ENCODE assay signal across 8 cellular contexts in the genomic region with DNA sequence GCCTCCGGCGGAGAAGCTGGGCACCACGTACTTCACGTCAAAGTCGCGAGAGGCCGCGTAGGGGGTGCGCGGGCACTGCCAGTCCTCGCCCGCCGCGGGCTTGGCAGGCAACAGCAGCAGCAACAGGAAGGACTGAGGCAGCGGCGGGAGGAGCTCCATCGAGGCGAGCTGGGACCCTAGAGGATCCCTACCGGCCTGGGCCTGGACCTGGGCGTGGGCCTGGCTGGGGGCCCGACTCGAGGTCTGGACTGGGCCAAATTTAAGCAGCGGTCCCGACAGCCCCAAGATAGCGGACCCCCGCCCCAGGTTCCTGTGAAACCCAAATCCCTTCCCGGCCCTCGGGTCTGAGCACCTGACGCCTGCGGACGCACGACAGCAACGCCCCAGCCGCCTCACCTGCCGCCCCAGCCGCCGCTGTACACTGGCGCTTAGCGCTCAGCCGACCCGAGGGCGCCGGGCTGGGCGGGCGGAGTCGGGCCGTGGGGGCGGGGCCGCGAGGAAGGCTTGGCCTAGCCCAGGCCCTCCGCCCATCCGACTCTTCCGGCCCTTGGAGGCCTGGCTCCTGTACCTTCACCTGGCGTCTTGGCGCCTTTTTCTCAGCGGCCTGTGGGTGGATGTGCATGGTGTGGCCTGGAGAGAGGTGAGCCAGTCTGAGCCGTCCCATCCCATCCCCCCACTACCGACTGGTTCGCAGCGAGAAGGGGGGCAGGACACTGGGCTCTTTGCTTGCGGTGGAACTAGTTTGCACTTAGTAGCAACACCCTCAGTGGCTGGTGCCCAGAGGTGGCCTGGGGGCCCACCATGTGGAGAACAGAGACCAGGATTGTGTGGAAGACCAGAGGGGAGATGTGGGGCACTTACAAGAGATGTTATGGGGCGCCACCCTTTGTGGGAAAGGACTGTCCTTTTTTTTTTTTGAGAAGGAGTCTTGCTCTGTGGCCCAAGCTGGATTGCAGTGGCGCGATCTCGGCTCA. TPM values are rescaled to one million over a fixed set of nuclear protein-coding genes. Genes with fewer than 3 reads are reported as not detected.
DNase-seq lines count a peak whose midpoint lies in the region; ATAC-seq, FAIRE-seq and TF ChIP-seq lines count a peak whose summit lies in the region.

TSS of gene MST1R (minus strand) at position 423 of the 974 bp plus-strand sequence. CDS start at position 159, 264 bp downstream.

- peaks cover 25% of the 10 kb centered on the region for H3K4me1 ChIP-seq in GM12878 (ENCODE audit: control insufficient read depth, insufficient read depth, low read length)

- SMC1A ChIA-PET in GM12878 (lab: Charles Lee; ENCODE audit: uncharacterized antibody, unreplicated experiment), result interaction anchor here (0.7 kb wide), 1 partner anchor 64 kb away, joined by 4 read pairs; no protein-coding TSS in a partner anchor

- H3K27ac Mint-ChIP-seq in T-helper 2 cell treated with Interferon-gamma antibody and Interleukin-4, amounts not matched to agents 5 μg/mL and 100 μg/mL, for 36 hours, result peak within 1 kb of the TSS; percentile 91

- TF ChIP-seq CTCF in GM12878 (IDR thresholded peaks at IDR 0.05 in 2 of 3, conservative IDR thresholded peaks at IDR 0.05 in 1 of 3; ENCODE audit: control insufficient read depth in 2 of 3, extremely low read depth in 1 of 3, insufficient read depth in 1 of 3, low read depth in 3 of 3, low read length in 3 of 3) (no peak), kidney epithelial cell (IDR thresholded peaks at IDR 0.05; ENCODE audit: insufficient read depth, low read length, poor library complexity, severe bottlenecking) (no peak), WERI-Rb-1 (IDR thresholded peaks at IDR 0.05; ENCODE audit: low read depth, low read length) (no peak)

- CTCF ChIA-PET in GM12878 (lab: Yijun Ruan, JAX), result interaction anchor here (1.2 to 8.4 kb wide), 3 partner anchors 64 to 183 kb away, joined by 4 to 70 read pairs (median 59); partner anchors contain the start of gene INKA1

- RAD21 ChIA-PET in GM12878 (lab: Charles Lee; ENCODE audit: unreplicated experiment), result interaction anchor here (2.5 to 3.3 kb wide), 2 partner anchors 65 to 101 kb away, joined by 13 to 19 read pairs; partner anchors contain the start of gene INKA1

- DNase-seq in T-helper 2 cell treated with Interferon-gamma antibody and Interleukin-4, amounts not matched to agents 5 μg/mL and 100 μg/mL, for 36 hours (ENCODE audit: low spot score), result peak; percentile 86
- DNase-seq in GM12878 (ENCODE audit: low read depth, low spot score), result peak; percentile 28
- no peak for DNase-seq in kidney epithelial cell (ENCODE audit: low read depth)
- DNase-seq in stimulated activated CD4-positive, alpha-beta T cell treated with anti-CD3 and anti-CD28 coated beads, Interleukin-4, amount 100 ng/mL, for 48 hours (ENCODE audit: low read depth in 2 of 2), result peak; percentile 85
- DNase-seq in NCI-H146 treated with DMSO at 0.1 percent for 48 hours (lab: John Stamatoyannopoulos, UW; ENCODE audit: unreplicated experiment), result no peak
- DNase-seq in WERI-Rb-1, result no peak

- peaks cover 20% of the 10 kb centered on the region for H3K4me1 Mint-ChIP-seq in T-helper 2 cell treated with Interferon-gamma antibody and Interleukin-4, amounts not matched to agents 5 μg/mL and 100 μg/mL, for 36 hours (ENCODE audit: low read depth)

- TF ChIP-seq POLR2A in GM12878 (IDR thresholded peaks at IDR 0.05; ENCODE audit: low read depth, low read length), result peak; percentile 80

- H3K4me3 ChIP-seq in GM12878, result peak within 1 kb of the TSS; percentile 60
- peak within 1 kb of the TSS; percentile 6 for H3K4me3 ChIP-seq in kidney epithelial cell (ENCODE audit: low read depth, low read length)
- H3K4me3 ChIP-seq in WERI-Rb-1 (ENCODE audit: low read depth, low read length), result no peak within 1 kb of the TSS

- H3K36me3 ChIP-seq in GM12878 (ENCODE audit: control insufficient read depth in 2 of 2, insufficient read depth in 2 of 2, low read length in 1 of 2) (no peaks in the 10 kb centered on the region; a peak in 1 of 4 replicates), kidney epithelial cell (ENCODE audit: control insufficient read depth, insufficient read depth, low read length) (no peaks in the 10 kb centered on the region), WERI-Rb-1 (no peaks in the 10 kb centered on the region)

- TF ChIP-seq EP300 in GM12878 (IDR thresholded peaks at IDR 0.05; ENCODE audit: borderline replicate concordance in 1 of 2, control insufficient read depth in 1 of 2, low read depth in 2 of 2, low read length in 2 of 2), result no peak

- POLR2A ChIA-PET in GM12878 (lab: Charles Lee), result interaction anchor here (0.6 to 1.4 kb wide), 2 partner anchors 7 to 65 kb away, joined by 3 to 4 read pairs; no protein-coding TSS in a partner anchor

- peak within 1 kb of the TSS; percentile 55 for H2AFZ ChIP-seq in GM12878 (ENCODE audit: control insufficient read depth, low read depth, low read length)

- H3K27me3 ChIP-seq in GM12878 (replicated peaks in 1 of 2; ENCODE audit: control insufficient read depth in 2 of 2, insufficient read depth in 2 of 2, low read length in 1 of 2) (no peaks in the 10 kb centered on the region), kidney epithelial cell (ENCODE audit: control insufficient read depth, insufficient read depth, low read length) (no peaks in the 10 kb centered on the region), WERI-Rb-1 (ENCODE audit: insufficient read depth, low read depth, severe bottlenecking) (no peaks in the 10 kb centered on the region)

- peak within 1 kb of the TSS; percentile 94 for H3K4me3 Mint-ChIP-seq in T-helper 2 cell treated with Interferon-gamma antibody and Interleukin-4, amounts not matched to agents 5 μg/mL and 100 μg/mL, for 36 hours

- ATAC-seq in GM18858 (IDR thresholded peaks at IDR 0.05; ENCODE audit: unreplicated experiment) (peak; percentile 77), HG03175 (IDR thresholded peaks at IDR 0.05; ENCODE audit: unreplicated experiment) (peak; percentile 82), GM12878 (peak; percentile 94)

- intact Hi-C loops in GM12878 (cut with micrococcal nuclease; ENCODE audit: unreplicated experiment), result no loop called here

- no peaks in the 10 kb centered on the region for H3K79me2 ChIP-seq in GM12878 (ENCODE audit: control insufficient read depth, insufficient read depth, low read length)

- H3K27me3 Mint-ChIP-seq in T-helper 2 cell treated with Interferon-gamma antibody and Interleukin-4, amounts not matched to agents 5 μg/mL and 100 μg/mL, for 36 hours (ENCODE audit: low read depth), result no peaks in the 10 kb centered on the region

- WGBS in GM12878 (ENCODE audit: insufficient coverage, insufficient replicate concordance, low lambda C conversion rate, missing lambda C conversion rate), result 49% methylated on average over 51 of the region's 65 CpGs

- no peak for TF ChIP-seq RAD21 in GM12878 (IDR thresholded peaks at IDR 0.05; ENCODE audit: insufficient read depth, low read depth, low read length)

- H3K9me3 Mint-ChIP-seq in T-helper 2 cell treated with Interferon-gamma antibody and Interleukin-4, amounts not matched to agents 5 μg/mL and 100 μg/mL, for 36 hours, result no peaks in the 10 kb centered on the region

- peak within 1 kb of the TSS; percentile 51 for H3K4me2 ChIP-seq in GM12878 (ENCODE audit: control insufficient read depth, insufficient read depth)

- no peaks in the 10 kb centered on the region for H4K20me1 ChIP-seq in GM12878 (ENCODE audit: control insufficient read depth, insufficient read depth)

- in situ Hi-C loops in GM12878 (cut with MboI), result no loop called here

- peak within 1 kb of the TSS; percentile 52 for H3K27ac ChIP-seq in GM12878 (ENCODE audit: control insufficient read depth, insufficient read depth)
- H3K27ac ChIP-seq in WERI-Rb-1, result no peak within 1 kb of the TSS

- TSS peak; percentile 82 for BruUV-seq in GM12878 (replicated peaks; lab: Mats Ljungman, UMichigan)

- H3K9me3 ChIP-seq in GM12878 (replicated peaks; ENCODE audit: control insufficient read depth, insufficient read depth, low read length), result no peaks in the 10 kb centered on the region
- H3K9me3 ChIP-seq in WERI-Rb-1 (ENCODE audit: severe bottlenecking), result no peaks in the 10 kb centered on the region

- peaks cover 3% of the 10 kb centered on the region for H3K36me3 Mint-ChIP-seq in T-helper 2 cell treated with Interferon-gamma antibody and Interleukin-4, amounts not matched to agents 5 μg/mL and 100 μg/mL, for 36 hours (ENCODE audit: low read depth)

- peak within 1 kb of the TSS; percentile 47 for H3K9ac ChIP-seq in GM12878 (ENCODE audit: control insufficient read depth, insufficient read depth, low read length)

- no peak for FAIRE-seq in GM12878 (lab: Jason Lieb, UNC)

TF ChIP-seq in GM12878, 131 proteins besides CTCF, POLR2A, EP300 and RAD21 (continues in another document):
- TF ChIP-seq BHLHE40 (IDR thresholded peaks at IDR 0.05; ENCODE audit: borderline replicate concordance in 1 of 2, low read depth in 2 of 2, low read length in 1 of 2), result peak; percentile 9 to 54; a peak in 1 of 4 replicates
- peak; percentile 37; the same call in 1 of the 2 replicates for TF ChIP-seq CREB1 (IDR thresholded peaks at IDR 0.05; ENCODE audit: low read depth)
- TF ChIP-seq RB1 (IDR thresholded peaks at IDR 0.05; ENCODE audit: borderline replicate concordance), result peak; percentile 86; the same call in 1 of the 2 replicates
- TF ChIP-seq YY1 (IDR thresholded peaks at IDR 0.05; ENCODE audit: low read depth, low read length), result 0 out of 2 replicates have a peak, but pooled peaks have one; percentile 10
- TF ChIP-seq NBN (IDR thresholded peaks at IDR 0.05), result peak; percentile 52; the same call in 1 of the 2 replicates
- peak; percentile 27; the same call in 1 of the 2 replicates for TF ChIP-seq IKZF1 (conservative IDR thresholded peaks at IDR 0.05)
- 0 out of 2 replicates have a peak, but pooled peaks have one; percentile 16 for TF ChIP-seq PAX5 (IDR thresholded peaks at IDR 0.05; ENCODE audit: borderline replicate concordance, low read depth, low read length)

RNA-seq across cellular contexts. Expression of gene MST1R, which starts in this region (rescaled TPM):
- total RNA-seq in GM12878 (2013; cell fraction: nucleolus; rRNA removed), result 7.5 and 8.1 TPM in 2 replicates
- total RNA-seq in GM12878 (2014; rRNA removed), result 1.1 and 1.3 TPM in 2 replicates
- 0.40 and 1.7 TPM in 2 replicates for total RNA-seq in GM12878 (2014; rRNA removed; fragmentation: Illumina TruSeq; extraction: Trizol)
- 2.3 and 3.0 TPM in 2 replicates for total RNA-seq in GM12878 (2021)
- polyA plus RNA-seq in GM12878 (2011; ENCODE audit: low read depth), result 0.59 TPM
- polyA plus RNA-seq in GM12878 (2011; rRNA removed), result 1.8 and 5.1 TPM in 2 replicates
- polyA plus RNA-seq in GM12878 (2011; cell fraction: cytosol; rRNA removed), result 5.1 and 7.9 TPM in 2 replicates
- polyA plus RNA-seq in GM12878 (2011; cell fraction: nucleus; rRNA removed), result 64.7 and 74.7 TPM in 2 replicates
- 0.89 and 1.1 TPM in 2 replicates for polyA plus RNA-seq in GM12878 (2012)
- 0.35 and 1.1 TPM in 2 replicates for polyA plus RNA-seq in GM12878 (2014; fragmentation: Illumina TruSeq; extraction: Trizol)
- polyA plus RNA-seq in GM12878 (2014; fragmentation: Nextera tagmentation; extraction: Ambion mirVana), result 1 to 10 TPM in 1 of 2 experiments, under 1 TPM in 1; 0.68 to 1.2 TPM
- polyA plus RNA-seq in GM12878 (2014; rRNA removed), result 4.5 and 5.6 TPM in 2 replicates
- 1 to 10 TPM; 1.3 to 2.2 TPM for polyA plus RNA-seq in GM12878 (2016; fragmentation: Nextera tagmentation; extraction: Ambion mirVana)
- polyA minus RNA-seq in GM12878 (2011; rRNA and poly(A)+ RNA removed), result 6.0 and 9.4 TPM in 2 replicates
- polyA minus RNA-seq in GM12878 (2011; cell fraction: cytosol; rRNA and poly(A)+ RNA removed), result 4.1 and 4.4 TPM in 2 replicates
- polyA minus RNA-seq in GM12878 (2011; cell fraction: nucleus; rRNA and poly(A)+ RNA removed), result 11.8 and 21.5 TPM in 2 replicates
- total RNA-seq in kidney epithelial cell, result 6.5 and 8.2 TPM in 2 replicates

Comparison
In these comparisons a context has a peak if more than half of its experiments do, and no peak if none do; other contexts are left out.
1. DNase-seq: peak in T-helper 2 cell treated with Interferon-gamma antibody and Interleukin-4, amounts not matched to agents 5 μg/mL and 100 μg/mL, for 36 hours (single experiment), GM12878 (single experiment) and stimulated activated CD4-positive, alpha-beta T cell treated with anti-CD3 and anti-CD28 coated beads, Interleukin-4, amount 100 ng/mL, for 48 hours (2 of 2); none in kidney epithelial cell (single experiment), NCI-H146 treated with DMSO at 0.1 percent for 48 hours (single experiment) and WERI-Rb-1 (single experiment).
2. Peak in every context shown above with its lines, with median percentiles within 50 percentile points of each other: ATAC-seq.